ENCODE assay signal across 25 cellular contexts in genomic region chr6:19736066-19736465, GRCh38.
DNase-seq lines count a peak whose midpoint lies in the region; ATAC-seq and TF ChIP-seq lines count a peak whose summit lies in the region.
"Had no signal": no experiment of that assay in that cellular context is flagged by ENCODE, and none has a peak within 500 bp of the region (broad histone marks: within the 10 kb centered on the region; RNA-seq: fewer than 3 reads in every experiment).

No MANE protein-coding gene starts in this region.

- peak; percentile 60 for ATAC-seq in WTC11
- no peak for ATAC-seq in upper lobe of left lung (ENCODE audit: low FRiP score in 2 of 2)
- ATAC-seq: activated CD4-positive, CD25-positive, alpha-beta regulatory T cell treated with anti-CD3 and anti-CD28 coated beads, Interleukin-2, amount 50 U/mL, for 24 hours; natural killer cell; pancreas; right cardiac atrium had no signal

- 0 out of 2 replicates have a peak overlapping the region, but pooled peaks have one; percentile 7 for H3K27ac Mint-ChIP-seq in WTC11
- H3K27ac Mint-ChIP-seq: activated CD4-positive, alpha-beta memory T cell treated with anti-CD3 and anti-CD28 coated beads for 36 hours; activated naive CD8-positive, alpha-beta T cell; activated T-helper 2 cell treated with anti-CD3 and anti-CD28 coated beads, Interferon-gamma antibody, Interleukin-2, Interleukin-4, amounts not matched to agents 10 μg/mL and 5 μg/mL and 100 μg/mL, durations not matched to agents 14 hours and 24 hours and 36 hours; natural killer cell had no signal

- H3K4me1 ChIP-seq in suprapubic skin (no peaks in the 10 kb centered on the region), upper lobe of left lung (no peaks in the 10 kb centered on the region)
- H3K4me1 ChIP-seq: pancreas had no signal

- H3K36me3 ChIP-seq in suprapubic skin (no peaks in the 10 kb centered on the region), upper lobe of left lung (no peaks in the 10 kb centered on the region)
- H3K36me3 ChIP-seq: pancreas, thoracic aorta had no signal

- no peak for TF ChIP-seq CTCF in WTC11 (IDR thresholded peaks at IDR 0.05)
- TF ChIP-seq CTCF in suprapubic skin (IDR thresholded peaks at IDR 0.05) = no peak
- no peak for TF ChIP-seq CTCF in upper lobe of left lung (IDR thresholded peaks at IDR 0.05)

- CTCF ChIA-PET in HEK293T (lab: Yijun Ruan, JAX) (interaction anchor here (1.0 kb wide), 1 partner anchor 115 kb away, joined by 3 read pairs; no protein-coding TSS in a partner anchor), WTC11 (lab: Charles Lee) (interaction anchor here (1.0 kb wide), 1 partner anchor 21 kb away, joined by 3 read pairs; no protein-coding TSS in a partner anchor)

- no peak overlapping the region for H3K4me3 Mint-ChIP-seq in WTC11
- H3K4me3 Mint-ChIP-seq: activated CD4-positive, alpha-beta memory T cell treated with anti-CD3 and anti-CD28 coated beads for 36 hours; activated naive CD8-positive, alpha-beta T cell; natural killer cell had no signal

- 69% methylated on average over 4 of the region's 4 CpGs for WGBS in suprapubic skin
- WGBS in upper lobe of left lung, 2 donors = 86 to 88% methylated on average over 4 of the region's 4 CpGs

- no peaks in the 10 kb centered on the region for H3K9me3 ChIP-seq in suprapubic skin
- H3K9me3 ChIP-seq in upper lobe of left lung = no peaks in the 10 kb centered on the region
- H3K9me3 ChIP-seq: pancreas, thoracic aorta had no signal

- H3K36me3 Mint-ChIP-seq in WTC11 = peaks cover 4% of the 10 kb centered on the region
- H3K36me3 Mint-ChIP-seq: activated CD4-positive, alpha-beta memory T cell treated with anti-CD3 and anti-CD28 coated beads for 36 hours; activated naive CD8-positive, alpha-beta T cell; natural killer cell had no signal

- no peaks in the 10 kb centered on the region for H3K27me3 ChIP-seq in suprapubic skin
- no peaks in the 10 kb centered on the region for H3K27me3 ChIP-seq in upper lobe of left lung
- H3K27me3 ChIP-seq: pancreas had no signal

- POLR2A ChIA-PET in HEK293T (lab: Yijun Ruan, JAX) = interaction anchor here (1.6 kb wide), 1 partner anchor 101 kb away, joined by 6 read pairs; the partner anchor contains the start of gene ID4
- POLR2A ChIA-PET in WTC11 (lab: Charles Lee) = interaction anchor here (0.8 kb wide), 1 partner anchor 16 kb away, joined by 3 read pairs; no protein-coding TSS in a partner anchor

- DNase-seq in ELF-1 (ENCODE audit: low read depth, low spot score) = peak; percentile 4
- no peak for DNase-seq in HEK293T (ENCODE audit: extremely low spot score)
- peak; percentile 41 for DNase-seq in NCI-H2227 (lab: John Stamatoyannopoulos, UW; ENCODE audit: unreplicated experiment)
- DNase-seq in WTC11 (ENCODE audit: low spot score) = no peak
- DNase-seq in suprapubic skin (ENCODE audit: low spot score in 2 of 2) = no peak
- DNase-seq in HK-2 (ENCODE audit: unreplicated experiment) = no peak
- no peak for DNase-seq in upper lobe of left lung
- DNase-seq: activated CD4-positive, alpha-beta memory T cell treated with anti-CD3 and anti-CD28 coated beads for 36 hours; activated CD8-positive, alpha-beta memory T cell treated with anti-CD3 and anti-CD28 coated beads, Interleukin-2, amount 50 U/mL, for 48 hours; Calu3; central memory CD4-positive, alpha-beta T cell; dermis blood vessel endothelial cell; H7; natural killer cell; NCI-H1694 treated with DMSO at 0.1 percent for 48 hours; pancreas; right cardiac atrium; stimulated activated CD4-positive, alpha-beta T cell treated with anti-CD3 and anti-CD28 coated beads, Interleukin-12 subunit alpha, Interleukin-12 subunit beta, amount 100 ng/mL, for 4 hours; stimulated activated naive CD4-positive, alpha-beta T cell treated with Interleukin-2 at 50 U/mL for 16 hours; T1000 had no signal

- TF ChIP-seq EP300 in suprapubic skin (IDR thresholded peaks at IDR 0.05) = no peak
- no peak for TF ChIP-seq EP300 in upper lobe of left lung (IDR thresholded peaks at IDR 0.05)

- H3K27ac ChIP-seq in suprapubic skin = no peak overlapping the region
- H3K27ac ChIP-seq in upper lobe of left lung = no peak overlapping the region
- H3K27ac ChIP-seq: C4-2B, pancreas, thoracic aorta had no signal

- peaks cover 4% of the 10 kb centered on the region for H3K9me3 Mint-ChIP-seq in WTC11
- H3K9me3 Mint-ChIP-seq: activated CD4-positive, alpha-beta memory T cell treated with anti-CD3 and anti-CD28 coated beads for 36 hours had no signal

- peaks cover 59% of the 10 kb centered on the region for H3K4me1 Mint-ChIP-seq in WTC11
- H3K4me1 Mint-ChIP-seq: natural killer cell had no signal

- TF ChIP-seq POLR2A in suprapubic skin (IDR thresholded peaks at IDR 0.05) (no peak), upper lobe of left lung (IDR thresholded peaks at IDR 0.05) (no peak)

- H3K4me3 ChIP-seq in suprapubic skin (no peak overlapping the region), upper lobe of left lung (no peak overlapping the region)
- H3K4me3 ChIP-seq: pancreas, thoracic aorta had no signal

- no peaks in the 10 kb centered on the region; the same call in 1 of the 2 replicates for H3K27me3 Mint-ChIP-seq in WTC11 (ENCODE audit: low read depth)
- H3K27me3 Mint-ChIP-seq: activated CD4-positive, alpha-beta memory T cell treated with anti-CD3 and anti-CD28 coated beads for 36 hours; activated naive CD8-positive, alpha-beta T cell had no signal

TF ChIP-seq in HEK293T, 16 proteins besides CTCF, POLR2A, EP300 and RAD21:
- TF ChIP-seq CTBP1 (IDR thresholded peaks at IDR 0.05; ENCODE audit: borderline replicate concordance) (peak; percentile 64), SP1 (IDR thresholded peaks at IDR 0.05) (no peak), ARNT (IDR thresholded peaks at IDR 0.05) (no peak), BHLHE40 (IDR thresholded peaks at IDR 0.05; ENCODE audit: borderline replicate concordance) (no peak), FOXK2 (IDR thresholded peaks at IDR 0.05) (no peak), PKNOX1 (IDR thresholded peaks at IDR 0.05) (peak; percentile 53), FOXA1 (IDR thresholded peaks at IDR 0.05) (no peak), SUZ12 (IDR thresholded peaks at IDR 0.05) (no peak), FOXM1 (IDR thresholded peaks at IDR 0.05; ENCODE audit: borderline replicate concordance) (no peak), L3MBTL2 (conservative IDR thresholded peaks at IDR 0.05) (no peak)

TF ChIP-seq in WTC11, 78 proteins besides CTCF, POLR2A, EP300 and RAD21:
- TF ChIP-seq ZNF219 (CRISPR knock-in tag; IDR thresholded peaks at IDR 0.05; ENCODE audit: borderline replicate concordance) = no peak
- TF ChIP-seq FOXP1 (CRISPR knock-in tag; IDR thresholded peaks at IDR 0.05; ENCODE audit: borderline replicate concordance) = no peak
TF ChIP-seq in WTC11: peak in this region for 0.

Comparison
In these comparisons a context has a peak if more than half of its experiments do, and no peak if none do; other contexts are left out.
1. DNase-seq: peak in ELF-1 (single experiment) and NCI-H2227 (single experiment); none in HEK293T (single experiment), WTC11 (single experiment), suprapubic skin (0 of 2), HK-2 (single experiment) and upper lobe of left lung (0 of 2).